ENCODE assay signal across 8 cellular contexts in the genomic region with DNA sequence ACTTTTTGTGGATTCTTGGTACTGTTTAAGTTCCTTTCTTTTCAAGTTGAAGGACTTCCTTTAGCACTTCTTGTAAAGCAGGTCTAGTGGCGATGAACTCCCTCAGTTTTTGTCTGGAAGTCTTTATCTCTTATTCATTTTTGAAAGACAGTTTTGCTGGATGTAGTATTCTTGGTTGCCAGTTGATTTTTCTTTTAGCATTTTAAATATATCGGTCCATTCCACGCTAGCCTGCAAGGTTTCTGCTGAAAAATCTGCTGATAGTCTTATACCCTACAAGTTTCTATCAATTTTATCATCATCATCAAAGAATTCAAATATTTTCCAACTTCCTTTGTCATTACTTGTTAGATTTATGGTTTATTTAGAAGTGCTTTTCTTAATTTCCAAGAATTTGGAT.
"Had no signal": no experiment of that assay in that cellular context is flagged by ENCODE, and none has a peak within 500 bp of the region (broad histone marks: within the 10 kb centered on the region; RNA-seq: fewer than 3 reads in every experiment).

No MANE protein-coding gene starts in this region.

- DNase-seq: GDM1, GF-D8 had no signal

- FAIRE-seq: G401.6, GM12878, GM12891, GM12892, GM18507, GM19239 had no signal

- H3K4me3 ChIP-seq: GM12878 had no signal
